In genomic region chr7:118478931-118479330, GRCh38 we compare ENCODE assay signal across 14 cellular contexts.
DNase-seq lines count a peak whose midpoint lies in the region; ATAC-seq lines count a peak whose summit lies in the region.
"Had no signal": no experiment of that assay in that cellular context is flagged by ENCODE, and none has a peak within 500 bp of the region (broad histone marks: within the 10 kb centered on the region; RNA-seq: fewer than 3 reads in every experiment).

No MANE protein-coding gene starts in this region.

- H3K4me3 ChIP-seq in MG63, result no peak overlapping the region

- no peaks in the 10 kb centered on the region for H3K27me3 ChIP-seq in MG63

- no peaks in the 10 kb centered on the region for H3K36me3 ChIP-seq in MG63

- DNase-seq in DMS 273 (lab: John Stamatoyannopoulos, UW; ENCODE audit: unreplicated experiment) (peak; percentile 79), DMS 273 treated with DMSO at 0.1 percent for 48 hours (lab: John Stamatoyannopoulos, UW) (no peak), G401 (ENCODE audit: low spot score) (peak; percentile 87), NCI-H2081 (lab: John Stamatoyannopoulos, UW) (peak; percentile 57 to 90), cerebellar cortex (ENCODE audit: low spot score) (peak; percentile 86), MG63 (no peak)
- DNase-seq: Caco-2; CD8-positive, alpha-beta T cell; DMS79 treated with DMSO at 0.1 percent for 48 hours; EL; GDM1; GOT3; H9 had no signal

- H3K9me3 ChIP-seq in MG63, result no peaks in the 10 kb centered on the region
- H3K9me3 ChIP-seq: Caco-2 had no signal

- no peak for ATAC-seq in HG03139 (IDR thresholded peaks at IDR 0.05; ENCODE audit: unreplicated experiment)
- ATAC-seq: CD8-positive, alpha-beta T cell had no signal

- in situ Hi-C loops in G401 (cut with HindIII; ENCODE audit: low sequenced_read_pairs), result no loop called here

Comparison
In these comparisons a context has a peak if more than half of its experiments do, and no peak if none do; other contexts are left out.
1. DNase-seq: peak in DMS 273 (single experiment), G401 (single experiment), NCI-H2081 (2 of 2) and cerebellar cortex (single experiment); none in DMS 273 treated with DMSO at 0.1 percent for 48 hours (single experiment) and MG63 (single experiment).